1 cellular context compared by ENCODE assay signal in the genomic region with DNA sequence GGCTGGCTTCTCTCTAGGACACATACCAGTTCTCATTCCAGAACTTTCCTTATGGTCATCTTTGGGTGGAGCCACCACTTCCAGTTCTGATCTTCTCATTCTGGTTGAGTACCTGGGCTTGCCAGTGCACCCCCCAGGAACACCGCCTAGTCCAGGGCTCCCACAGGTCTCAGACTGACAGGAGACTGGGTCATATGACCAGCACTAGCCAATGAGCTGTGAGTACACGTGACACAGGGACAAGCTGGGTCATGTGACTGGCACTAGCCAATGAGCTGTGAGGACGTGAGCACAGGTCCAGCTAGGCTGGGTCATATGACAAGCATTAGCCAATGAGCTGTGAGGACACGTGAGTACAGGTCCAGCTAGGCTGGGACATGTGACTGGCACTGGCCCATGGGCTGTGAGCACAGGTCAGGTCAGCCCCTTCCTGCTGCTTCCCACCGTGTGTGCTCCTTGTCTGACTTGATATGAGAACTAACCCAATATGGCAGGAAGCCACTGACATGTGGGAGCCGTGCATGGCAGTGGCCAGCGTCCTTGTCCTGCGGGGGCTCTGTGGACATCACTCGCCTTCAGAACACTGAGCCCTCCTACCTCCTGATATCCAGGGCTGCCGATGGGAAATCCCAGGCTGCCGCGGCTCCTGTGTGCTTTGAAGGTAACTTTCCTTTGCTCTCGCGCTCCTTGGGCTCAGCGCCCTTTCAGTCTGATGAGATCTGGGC.
TF ChIP-seq lines count a peak whose summit lies in the region.

No MANE protein-coding gene starts in this region.

TF ChIP-seq in K562, 482 proteins besides CTCF, POLR2A, EP300 and RAD21 (continued from another document):
- no peak for TF ChIP-seq TCFL5 (CRISPR knock-in tag; conservative IDR thresholded peaks at IDR 0.05)
- no peak for TF ChIP-seq ZNF277 (CRISPR knock-in tag; IDR thresholded peaks at IDR 0.05; ENCODE audit: borderline replicate concordance)
- TF ChIP-seq, protein P1, sequence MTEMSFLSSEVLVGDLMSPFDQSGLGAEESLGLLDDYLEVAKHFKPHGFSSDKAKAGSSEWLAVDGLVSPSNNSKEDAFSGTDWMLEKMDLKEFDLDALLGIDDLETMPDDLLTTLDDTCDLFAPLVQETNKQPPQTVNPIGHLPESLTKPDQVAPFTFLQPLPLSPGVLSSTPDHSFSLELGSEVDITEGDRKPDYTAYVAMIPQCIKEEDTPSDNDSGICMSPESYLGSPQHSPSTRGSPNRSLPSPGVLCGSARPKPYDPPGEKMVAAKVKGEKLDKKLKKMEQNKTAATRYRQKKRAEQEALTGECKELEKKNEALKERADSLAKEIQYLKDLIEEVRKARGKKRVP (CRISPR knock-in tag; IDR thresholded peaks at IDR 0.05) = no peak
- peak; percentile 100 for TF ChIP-seq RAD51 (IDR thresholded peaks at IDR 0.05; ENCODE audit: borderline replicate concordance, low read depth)
- TF ChIP-seq NUFIP1 (IDR thresholded peaks at IDR 0.05; ENCODE audit: partially characterized antibody) = no peak
- no peak for TF ChIP-seq FOXA1 (IDR thresholded peaks at IDR 0.05; ENCODE audit: borderline replicate concordance)
- no peak for TF ChIP-seq ATF1 (CRISPR knock-in tag; IDR thresholded peaks at IDR 0.05)
- TF ChIP-seq ATF1 (tag; IDR thresholded peaks at IDR 0.05) = peak; percentile 96
- TF ChIP-seq ZMIZ1 (IDR thresholded peaks at IDR 0.05; ENCODE audit: low read depth in 2 of 2, low read length in 2 of 2) = no peak
- TF ChIP-seq HDAC1 (IDR thresholded peaks at IDR 0.05) = no peak
- TF ChIP-seq CHD1 (IDR thresholded peaks at IDR 0.05; ENCODE audit: low read length) = no peak
- no peak for TF ChIP-seq RB1 (IDR thresholded peaks at IDR 0.05; ENCODE audit: low read depth)
- no peak for TF ChIP-seq STAT6 (CRISPR knock-in tag; IDR thresholded peaks at IDR 0.05)
- no peak for TF ChIP-seq CREB1 (IDR thresholded peaks at IDR 0.05)
- TF ChIP-seq CREB1 (CRISPR knock-in tag; IDR thresholded peaks at IDR 0.05) = 0 out of 2 replicates have a peak, but pooled peaks have one; percentile 37
- TF ChIP-seq NELFE (IDR thresholded peaks at IDR 0.05; ENCODE audit: insufficient read depth, insufficient read length) = no peak
- TF ChIP-seq, protein P2, sequence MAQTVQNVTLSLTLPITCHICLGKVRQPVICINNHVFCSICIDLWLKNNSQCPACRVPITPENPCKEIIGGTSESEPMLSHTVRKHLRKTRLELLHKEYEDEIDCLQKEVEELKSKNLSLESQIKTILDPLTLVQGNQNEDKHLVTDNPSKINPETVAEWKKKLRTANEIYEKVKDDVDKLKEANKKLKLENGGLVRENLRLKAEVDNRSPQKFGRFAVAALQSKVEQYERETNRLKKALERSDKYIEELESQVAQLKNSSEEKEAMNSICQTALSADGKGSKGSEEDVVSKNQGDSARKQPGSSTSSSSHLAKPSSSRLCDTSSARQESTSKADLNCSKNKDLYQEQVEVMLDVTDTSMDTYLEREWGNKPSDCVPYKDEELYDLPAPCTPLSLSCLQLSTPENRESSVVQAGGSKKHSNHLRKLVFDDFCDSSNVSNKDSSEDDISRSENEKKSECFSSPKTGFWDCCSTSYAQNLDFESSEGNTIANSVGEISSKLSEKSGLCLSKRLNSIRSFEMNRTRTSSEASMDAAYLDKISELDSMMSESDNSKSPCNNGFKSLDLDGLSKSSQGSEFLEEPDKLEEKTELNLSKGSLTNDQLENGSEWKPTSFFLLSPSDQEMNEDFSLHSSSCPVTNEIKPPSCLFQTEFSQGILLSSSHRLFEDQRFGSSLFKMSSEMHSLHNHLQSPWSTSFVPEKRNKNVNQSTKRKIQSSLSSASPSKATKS (CRISPR knock-in tag; IDR thresholded peaks at IDR 0.05) = no peak
- TF ChIP-seq HINFP (tag; conservative IDR thresholded peaks at IDR 0.05; ENCODE audit: low read depth) = no peak
- no peak for TF ChIP-seq ETV6 (IDR thresholded peaks at IDR 0.05; ENCODE audit: borderline replicate concordance in 1 of 2, low read depth in 2 of 2, low read length in 1 of 2)
- TF ChIP-seq ETV6 (CRISPR knock-in tag; IDR thresholded peaks at IDR 0.05; ENCODE audit: borderline replicate concordance) = no peak
- no peak for TF ChIP-seq ZNF134 (CRISPR knock-in tag; conservative IDR thresholded peaks at IDR 0.05)
- TF ChIP-seq KDM5B (IDR thresholded peaks at IDR 0.05; ENCODE audit: insufficient replicate concordance, low read depth, low read length) = no peak
- TF ChIP-seq ZNF324 (CRISPR knock-in tag; IDR thresholded peaks at IDR 0.05) = no peak
- no peak for TF ChIP-seq HOXB6 (CRISPR knock-in tag; IDR thresholded peaks at IDR 0.05; ENCODE audit: borderline replicate concordance)
- no peak; the same call in 1 of the 2 replicates for TF ChIP-seq ETV5 (CRISPR knock-in tag; IDR thresholded peaks at IDR 0.05; ENCODE audit: low read depth)
- TF ChIP-seq HIVEP1 (CRISPR knock-in tag; IDR thresholded peaks at IDR 0.05) = peak; percentile 16; the same call in 1 of the 2 replicates
- no peak for TF ChIP-seq TCF7 (IDR thresholded peaks at IDR 0.05; ENCODE audit: borderline replicate concordance)
- no peak for TF ChIP-seq DNMT1 (IDR thresholded peaks at IDR 0.05)
- TF ChIP-seq ELF2 (CRISPR knock-in tag; IDR thresholded peaks at IDR 0.05) = no peak
- peak; percentile 100 for TF ChIP-seq TOE1 (IDR thresholded peaks at IDR 0.05; ENCODE audit: borderline replicate concordance)
- TF ChIP-seq TOE1 (CRISPR knock-in tag; IDR thresholded peaks at IDR 0.05; ENCODE audit: borderline replicate concordance, low read depth) = no peak
- TF ChIP-seq, protein P3, sequence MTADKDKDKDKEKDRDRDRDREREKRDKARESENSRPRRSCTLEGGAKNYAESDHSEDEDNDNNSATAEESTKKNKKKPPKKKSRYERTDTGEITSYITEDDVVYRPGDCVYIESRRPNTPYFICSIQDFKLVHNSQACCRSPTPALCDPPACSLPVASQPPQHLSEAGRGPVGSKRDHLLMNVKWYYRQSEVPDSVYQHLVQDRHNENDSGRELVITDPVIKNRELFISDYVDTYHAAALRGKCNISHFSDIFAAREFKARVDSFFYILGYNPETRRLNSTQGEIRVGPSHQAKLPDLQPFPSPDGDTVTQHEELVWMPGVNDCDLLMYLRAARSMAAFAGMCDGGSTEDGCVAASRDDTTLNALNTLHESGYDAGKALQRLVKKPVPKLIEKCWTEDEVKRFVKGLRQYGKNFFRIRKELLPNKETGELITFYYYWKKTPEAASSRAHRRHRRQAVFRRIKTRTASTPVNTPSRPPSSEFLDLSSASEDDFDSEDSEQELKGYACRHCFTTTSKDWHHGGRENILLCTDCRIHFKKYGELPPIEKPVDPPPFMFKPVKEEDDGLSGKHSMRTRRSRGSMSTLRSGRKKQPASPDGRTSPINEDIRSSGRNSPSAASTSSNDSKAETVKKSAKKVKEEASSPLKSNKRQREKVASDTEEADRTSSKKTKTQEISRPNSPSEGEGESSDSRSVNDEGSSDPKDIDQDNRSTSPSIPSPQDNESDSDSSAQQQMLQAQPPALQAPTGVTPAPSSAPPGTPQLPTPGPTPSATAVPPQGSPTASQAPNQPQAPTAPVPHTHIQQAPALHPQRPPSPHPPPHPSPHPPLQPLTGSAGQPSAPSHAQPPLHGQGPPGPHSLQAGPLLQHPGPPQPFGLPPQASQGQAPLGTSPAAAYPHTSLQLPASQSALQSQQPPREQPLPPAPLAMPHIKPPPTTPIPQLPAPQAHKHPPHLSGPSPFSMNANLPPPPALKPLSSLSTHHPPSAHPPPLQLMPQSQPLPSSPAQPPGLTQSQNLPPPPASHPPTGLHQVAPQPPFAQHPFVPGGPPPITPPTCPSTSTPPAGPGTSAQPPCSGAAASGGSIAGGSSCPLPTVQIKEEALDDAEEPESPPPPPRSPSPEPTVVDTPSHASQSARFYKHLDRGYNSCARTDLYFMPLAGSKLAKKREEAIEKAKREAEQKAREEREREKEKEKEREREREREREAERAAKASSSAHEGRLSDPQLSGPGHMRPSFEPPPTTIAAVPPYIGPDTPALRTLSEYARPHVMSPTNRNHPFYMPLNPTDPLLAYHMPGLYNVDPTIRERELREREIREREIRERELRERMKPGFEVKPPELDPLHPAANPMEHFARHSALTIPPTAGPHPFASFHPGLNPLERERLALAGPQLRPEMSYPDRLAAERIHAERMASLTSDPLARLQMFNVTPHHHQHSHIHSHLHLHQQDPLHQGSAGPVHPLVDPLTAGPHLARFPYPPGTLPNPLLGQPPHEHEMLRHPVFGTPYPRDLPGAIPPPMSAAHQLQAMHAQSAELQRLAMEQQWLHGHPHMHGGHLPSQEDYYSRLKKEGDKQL (CRISPR knock-in tag; IDR thresholded peaks at IDR 0.05; ENCODE audit: borderline replicate concordance) = no peak
- TF ChIP-seq ZKSCAN1 (IDR thresholded peaks at IDR 0.05; ENCODE audit: low read depth, low read length) = no peak
- TF ChIP-seq MBD2 (IDR thresholded peaks at IDR 0.05; ENCODE audit: borderline replicate concordance, low read depth) = peak; percentile 86; the same call in 1 of the 2 replicates
- TF ChIP-seq ZNF766 (CRISPR knock-in tag; conservative IDR thresholded peaks at IDR 0.05) = peak; percentile 68
- 0 out of 2 replicates have a peak, but pooled peaks have one; percentile 11 for TF ChIP-seq CHD2 (IDR thresholded peaks at IDR 0.05; ENCODE audit: low read depth, low read length)
- no peak for TF ChIP-seq PML (IDR thresholded peaks at IDR 0.05; ENCODE audit: low read length)
TF ChIP-seq in K562: peak in this region for 83.
